8 cellular contexts compared by ENCODE assay signal in genomic region chr19:47713046-47714021, GRCh38. TPM values are rescaled to one million over a fixed set of nuclear protein-coding genes. Genes with fewer than 3 reads are reported as not detected.
DNase-seq lines count a peak whose midpoint lies in the region; ATAC-seq and TF ChIP-seq lines count a peak whose summit lies in the region.

TSS of gene EHD2 (plus strand) at chr19:47713422. CDS start at chr19:47716613, 3,191 bp downstream.

- H3K27me3 Mint-ChIP-seq in activated CD8-positive, alpha-beta memory T cell treated with anti-CD3 and anti-CD28 coated beads, Interleukin-2, amount 10 ng/mL, durations not matched to agents 7 days and 5 days = peaks cover 27% of the 10 kb centered on the region
- H3K27me3 Mint-ChIP-seq in stimulated activated naive CD8-positive, alpha-beta T cell treated with anti-CD3 and anti-CD28 coated beads, Interleukin-15, Interleukin-2, amounts not matched to agents 100 ng/mL and 50 ng/mL, for 24 hours = peaks cover 31% of the 10 kb centered on the region

- H3K4me3 Mint-ChIP-seq in activated CD8-positive, alpha-beta memory T cell treated with anti-CD3 and anti-CD28 coated beads, Interleukin-2, amount 10 ng/mL, durations not matched to agents 7 days and 5 days = no peak within 1 kb of the TSS
- peak within 1 kb of the TSS; percentile 28 for H3K4me3 Mint-ChIP-seq in stimulated activated naive CD8-positive, alpha-beta T cell treated with anti-CD3 and anti-CD28 coated beads, Interleukin-15, Interleukin-2, amounts not matched to agents 100 ng/mL and 50 ng/mL, for 24 hours

- WGBS in esophagus, 2 donors = 4 to 6% methylated on average over 39 to 52 of the region's 52 CpGs

- no peak within 1 kb of the TSS for H3K9ac ChIP-seq in MM.1S (ENCODE audit: low read length)

- no peak within 1 kb of the TSS for H3K27ac ChIP-seq in MM.1S (ENCODE audit: low read length)
- peak within 1 kb of the TSS; percentile 89 to 92 for H3K27ac ChIP-seq in esophagus (ENCODE audit: low read depth in 2 of 2, low read length in 1 of 2)

- H3K4me3 ChIP-seq in MM.1S (ENCODE audit: low read length) (no peak within 1 kb of the TSS), esophagus (ENCODE audit: low read depth in 1 of 2, low read length in 2 of 2) (peak within 1 kb of the TSS; percentile 60 to 84)

- DNase-seq in DMS 273 (lab: John Stamatoyannopoulos, UW; ENCODE audit: unreplicated experiment) = peak; percentile 84
- DNase-seq in MM.1S = no peak
- DNase-seq in activated CD8-positive, alpha-beta memory T cell treated with anti-CD3 and anti-CD28 coated beads, Interleukin-2, amount 10 ng/mL, durations not matched to agents 7 days and 5 days = peak; percentile 45
- peak; percentile 55 for DNase-seq in mucosa of gallbladder (ENCODE audit: low spot score)
- DNase-seq in NCI-H2171 treated with DMSO at 0.1 percent for 48 hours (lab: John Stamatoyannopoulos, UW) = no peak

- H3K9me3 ChIP-seq in MM.1S (replicated peaks; ENCODE audit: insufficient read depth, low read length) (no peaks in the 10 kb centered on the region), esophagus (ENCODE audit: control insufficient read depth in 2 of 2, insufficient read depth in 1 of 2, low read depth in 1 of 2, low read length in 1 of 2) (no peaks in the 10 kb centered on the region)

- no peaks in the 10 kb centered on the region for H3K9me2 ChIP-seq in MM.1S (replicated peaks; ENCODE audit: insufficient read depth, low read length)

- H3K4me1 ChIP-seq in MM.1S (ENCODE audit: low read length) (no peaks in the 10 kb centered on the region), esophagus (ENCODE audit: control insufficient read depth in 2 of 2, insufficient read depth in 2 of 2, low read length in 1 of 2) (peaks cover 0 to 7% of the 10 kb centered on the region in 2 donors)

- H3K4me2 ChIP-seq in MM.1S (ENCODE audit: low read depth, low read length) = no peak within 1 kb of the TSS

- no peaks in the 10 kb centered on the region for H3F3A ChIP-seq in MM.1S (ENCODE audit: insufficient read depth, low read length)

- no peaks in the 10 kb centered on the region for H3K36me3 ChIP-seq in MM.1S (replicated peaks; ENCODE audit: insufficient read depth, low read length)
- H3K36me3 ChIP-seq in esophagus (ENCODE audit: control insufficient read depth in 2 of 2, insufficient read depth in 2 of 2, low read length in 1 of 2) = peaks cover 0 to 15% of the 10 kb centered on the region in 2 donors

- CTCF ChIA-PET in activated CD8-positive, alpha-beta memory T cell treated with anti-CD3 and anti-CD28 coated beads, Interleukin-2, amount 10 ng/mL, durations not matched to agents 7 days and 5 days (lab: Charles Lee) = interaction anchor here (0.6 to 19.1 kb wide), 27 partner anchors 8 to 428 kb away, joined by 3 to 408 read pairs (median 5); partner anchors contain the start of genes KPTN and NOP53

- H3K4me1 Mint-ChIP-seq in activated CD8-positive, alpha-beta memory T cell treated with anti-CD3 and anti-CD28 coated beads, Interleukin-2, amount 10 ng/mL, durations not matched to agents 7 days and 5 days = peaks cover 2% of the 10 kb centered on the region
- no peaks in the 10 kb centered on the region for H3K4me1 Mint-ChIP-seq in stimulated activated naive CD8-positive, alpha-beta T cell treated with anti-CD3 and anti-CD28 coated beads, Interleukin-15, Interleukin-2, amounts not matched to agents 100 ng/mL and 50 ng/mL, for 24 hours (ENCODE audit: low read depth)

- no peak within 1 kb of the TSS for H2AFZ ChIP-seq in MM.1S (ENCODE audit: low read length)

- ATAC-seq in activated CD8-positive, alpha-beta memory T cell treated with anti-CD3 and anti-CD28 coated beads, Interleukin-2, amount 10 ng/mL, durations not matched to agents 7 days and 5 days = peak; percentile 70
- ATAC-seq in HG03571 (IDR thresholded peaks at IDR 0.05; ENCODE audit: unreplicated experiment) = no peak

- no peaks in the 10 kb centered on the region for H3K36me3 Mint-ChIP-seq in activated CD8-positive, alpha-beta memory T cell treated with anti-CD3 and anti-CD28 coated beads, Interleukin-2, amount 10 ng/mL, durations not matched to agents 7 days and 5 days
- H3K36me3 Mint-ChIP-seq in stimulated activated naive CD8-positive, alpha-beta T cell treated with anti-CD3 and anti-CD28 coated beads, Interleukin-15, Interleukin-2, amounts not matched to agents 100 ng/mL and 50 ng/mL, for 24 hours (ENCODE audit: low read depth) = no peaks in the 10 kb centered on the region

- TF ChIP-seq CTCF in MM.1S (IDR thresholded peaks at IDR 0.05; ENCODE audit: low read length) = peak; percentile 58

- H3K9me3 Mint-ChIP-seq in activated CD8-positive, alpha-beta memory T cell treated with anti-CD3 and anti-CD28 coated beads, Interleukin-2, amount 10 ng/mL, durations not matched to agents 7 days and 5 days (ENCODE audit: low read depth) = no peaks in the 10 kb centered on the region
- no peaks in the 10 kb centered on the region for H3K9me3 Mint-ChIP-seq in stimulated activated naive CD8-positive, alpha-beta T cell treated with anti-CD3 and anti-CD28 coated beads, Interleukin-15, Interleukin-2, amounts not matched to agents 100 ng/mL and 50 ng/mL, for 24 hours

- H4K20me1 ChIP-seq in MM.1S (ENCODE audit: insufficient read depth, low read length) = no peaks in the 10 kb centered on the region

- peaks cover 66% of the 10 kb centered on the region for H3K27me3 ChIP-seq in MM.1S (replicated peaks; ENCODE audit: insufficient read depth, low read length)
- no peaks in the 10 kb centered on the region for H3K27me3 ChIP-seq in esophagus (ENCODE audit: control insufficient read depth in 1 of 2, insufficient read depth in 2 of 2, low read length in 2 of 2)

- H3K27ac Mint-ChIP-seq in activated CD8-positive, alpha-beta memory T cell treated with anti-CD3 and anti-CD28 coated beads, Interleukin-2, amount 10 ng/mL, durations not matched to agents 7 days and 5 days = no peak within 1 kb of the TSS
- no peak within 1 kb of the TSS for H3K27ac Mint-ChIP-seq in stimulated activated naive CD8-positive, alpha-beta T cell treated with anti-CD3 and anti-CD28 coated beads, Interleukin-15, Interleukin-2, amounts not matched to agents 100 ng/mL and 50 ng/mL, for 24 hours

- H3K79me2 ChIP-seq in MM.1S (ENCODE audit: low read length) = no peaks in the 10 kb centered on the region

RNA-seq across cellular contexts. Expression of gene EHD2, which starts in this region (rescaled TPM):
- total RNA-seq in activated CD8-positive, alpha-beta memory T cell treated with anti-CD3 and anti-CD28 coated beads, Interleukin-2, amount 10 ng/mL, durations not matched to agents 7 days and 5 days = under 1 TPM in 1 of 2 experiments, not detected in 1; 0.07 TPM
- polyA plus RNA-seq in esophagus = 10 to 100 TPM; 22.4 to 27.4 TPM
- 81.2 TPM for total RNA-seq in mucosa of gallbladder

Comparison
In these comparisons a context has a peak if more than half of its experiments do, and no peak if none do; other contexts are left out.
1. RNA of gene EHD2 (total RNA-seq): 81.2 TPM in mucosa of gallbladder (single experiment); 0.07 TPM in activated CD8-positive, alpha-beta memory T cell treated with anti-CD3 and anti-CD28 coated beads, Interleukin-2, amount 10 ng/mL, durations not matched to agents 7 days and 5 days; every median in the first group is over 10 times any median in the second.
2. Peak in DNase-seq and ATAC-seq in activated CD8-positive, alpha-beta memory T cell treated with anti-CD3 and anti-CD28 coated beads, Interleukin-2, amount 10 ng/mL, durations not matched to agents 7 days and 5 days; RNA of the gene not detected or under 1 TPM.
3. DNase-seq: peak in DMS 273 (single experiment) and mucosa of gallbladder (single experiment); none in MM.1S (single experiment) and NCI-H2171 treated with DMSO at 0.1 percent for 48 hours (single experiment).